In the genomic region with DNA sequence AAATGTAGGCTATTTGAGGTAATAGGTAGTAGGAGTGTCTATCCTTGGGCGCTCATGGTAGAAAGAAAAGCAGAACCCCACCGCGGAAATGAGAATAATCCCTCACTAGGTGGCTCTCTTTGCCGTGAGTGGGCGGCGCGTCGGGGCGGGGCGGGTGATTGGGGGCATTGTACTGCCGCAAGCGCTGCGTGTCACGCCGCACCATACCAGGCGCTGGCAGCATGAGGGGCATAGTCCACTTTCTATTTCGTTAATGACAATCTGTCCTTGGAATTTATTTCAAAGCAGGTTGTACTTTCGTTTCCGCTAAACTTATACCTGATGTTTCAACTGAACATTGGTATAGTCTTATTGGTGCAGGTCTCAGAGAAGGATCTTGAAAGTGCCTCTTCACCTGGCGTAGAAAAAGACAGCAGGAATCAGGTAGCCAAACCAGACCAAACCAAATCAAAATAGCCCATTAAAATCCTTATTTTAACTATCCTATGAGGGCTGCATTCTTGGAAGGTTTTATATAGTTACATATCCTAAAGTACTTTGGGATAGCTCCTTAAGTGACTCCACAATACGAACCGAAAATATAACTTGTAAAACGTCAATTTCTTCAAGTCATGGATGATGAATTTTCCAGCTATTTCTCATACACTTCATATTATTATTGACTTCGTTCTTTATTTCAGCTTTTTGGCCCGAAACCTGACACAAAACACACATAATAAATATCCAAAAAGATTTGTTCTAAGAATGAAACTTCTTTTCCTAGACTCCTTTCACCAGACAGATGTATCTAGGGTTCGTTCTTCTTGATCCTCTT, we compare ENCODE assay signal across 8 cellular contexts. TPM values are rescaled to one million over a fixed set of nuclear protein-coding genes. Genes with fewer than 3 reads are reported as not detected.
A peak's percentile ranks its signal among the peaks of the same experiment; 100 is the strongest.
DNase-seq lines count a peak whose midpoint lies in the region; ATAC-seq and TF ChIP-seq lines count a peak whose summit lies in the region.

No MANE protein-coding gene starts in this region.

- peak; percentile 40 for ATAC-seq in gastroesophageal sphincter

- DNase-seq in HAP-1 (ENCODE audit: low spot score in 2 of 2) (peak; percentile 67 to 93), MV-4-11 (lab: John Stamatoyannopoulos, UW) (peak; percentile 74), SJSA1 (ENCODE audit: low read depth in 1 of 2, low spot score in 2 of 2) (peak; percentile 60 to 87), nucleus accumbens (lab: John Stamatoyannopoulos, UW) (peak in 55 of 56 donors; percentile 10 to 89 (median 70)), suprapubic skin (ENCODE audit: low spot score in 2 of 2) (peak; percentile 91 to 94)
- peak; percentile 92 for DNase-seq in activated naive CD4-positive, alpha-beta T cell treated with Interleukin-2 at 50 U/mL for 16 hours

- H3K79me2 ChIP-seq in DOHH2 (ENCODE audit: control insufficient read depth, low read length) = peaks cover 31% of the 10 kb centered on the region

- H4K20me1 ChIP-seq in DOHH2 (ENCODE audit: control insufficient read depth, insufficient read depth, low read depth, low read length) = peaks cover 18% of the 10 kb centered on the region

- no peak for TF ChIP-seq EP300 in gastroesophageal sphincter (IDR thresholded peaks at IDR 0.05)
- no peak for TF ChIP-seq EP300 in suprapubic skin (IDR thresholded peaks at IDR 0.05)

- peak overlapping the region; percentile 82 for H3K4me3 ChIP-seq in DOHH2 (ENCODE audit: low read length)
- H3K4me3 ChIP-seq in HAP-1 = peak overlapping the region; percentile 77
- H3K4me3 ChIP-seq in SJSA1 = peak overlapping the region; percentile 94
- H3K4me3 ChIP-seq in gastroesophageal sphincter = peak overlapping the region; percentile 61 to 81
- peak overlapping the region; percentile 78 for H3K4me3 ChIP-seq in suprapubic skin

- 0 to 2% methylated on average over 26 of the region's 26 CpGs for WGBS in gastroesophageal sphincter (ENCODE audit: low coverage in 1 of 2), 2 donors
- under 1% methylated on average over 26 of the region's 26 CpGs for WGBS in suprapubic skin

- H3K4me1 ChIP-seq in DOHH2 (ENCODE audit: control insufficient read depth, low read length) (peaks cover 44% of the 10 kb centered on the region), HAP-1 (peaks cover 20% of the 10 kb centered on the region), SJSA1 (replicated peaks) (peaks cover 5% of the 10 kb centered on the region), gastroesophageal sphincter (peaks cover 0 to 31% (median 6%) of the 10 kb centered on the region in 3 donors), suprapubic skin (peaks cover 31% of the 10 kb centered on the region)

- H3F3A ChIP-seq in DOHH2 (ENCODE audit: control insufficient read depth, insufficient read depth) = peaks cover 8% of the 10 kb centered on the region

- H3K9me3 ChIP-seq in DOHH2 (ENCODE audit: control insufficient read depth, insufficient read depth, low read length) = no peaks in the 10 kb centered on the region
- H3K9me3 ChIP-seq in HAP-1 = no peaks in the 10 kb centered on the region
- H3K9me3 ChIP-seq in SJSA1 (replicated peaks) = no peaks in the 10 kb centered on the region
- no peaks in the 10 kb centered on the region for H3K9me3 ChIP-seq in gastroesophageal sphincter
- H3K9me3 ChIP-seq in suprapubic skin = no peaks in the 10 kb centered on the region

- in situ Hi-C loops in HAP-1 (cut with MboI; ENCODE audit: low sequenced_read_pairs) = no loop called here

- H3K4me2 ChIP-seq in DOHH2 (ENCODE audit: low read length) = peak overlapping the region; percentile 90

- H3K36me3 ChIP-seq in DOHH2 (ENCODE audit: control insufficient read depth, low read length) = peaks cover 22% of the 10 kb centered on the region
- H3K36me3 ChIP-seq in HAP-1 (replicated peaks) = no peaks in the 10 kb centered on the region
- peaks cover 22% of the 10 kb centered on the region for H3K36me3 ChIP-seq in SJSA1
- no peaks in the 10 kb centered on the region for H3K36me3 ChIP-seq in gastroesophageal sphincter
- no peaks in the 10 kb centered on the region for H3K36me3 ChIP-seq in suprapubic skin

- no peaks in the 10 kb centered on the region for H3K9me2 ChIP-seq in DOHH2 (replicated peaks; ENCODE audit: control insufficient read depth, low read length)

- TF ChIP-seq POLR2A in gastroesophageal sphincter (IDR thresholded peaks at IDR 0.05) = no peak
- TF ChIP-seq POLR2A in suprapubic skin (IDR thresholded peaks at IDR 0.05) = peak in 1 of 2 donors; percentile 35

- H3K27ac ChIP-seq in DOHH2 (ENCODE audit: low read depth, low read length) (peak overlapping the region; percentile 78), SJSA1 (peak overlapping the region; percentile 99), gastroesophageal sphincter (peak overlapping the region; percentile 91 to 99 (median 94)), suprapubic skin (peak overlapping the region; percentile 98)

- peak; percentile 54 for TF ChIP-seq CTCF in DOHH2 (IDR thresholded peaks at IDR 0.05; ENCODE audit: low read depth, low read length, poor library complexity, severe bottlenecking)
- TF ChIP-seq CTCF in gastroesophageal sphincter (IDR thresholded peaks at IDR 0.05) = peak in 3 of 4 experiments; percentile 38 to 77 (median 41)
- peak in 1 of 2 donors; percentile 37 for TF ChIP-seq CTCF in suprapubic skin (IDR thresholded peaks at IDR 0.05)

- H3K27me3 ChIP-seq in DOHH2 (ENCODE audit: control insufficient read depth, low read length) = no peaks in the 10 kb centered on the region
- H3K27me3 ChIP-seq in HAP-1 (ENCODE audit: low read depth) = no peaks in the 10 kb centered on the region
- peaks cover 1% of the 10 kb centered on the region; the same call in 1 of the 2 replicates for H3K27me3 ChIP-seq in SJSA1 (replicated peaks)
- no peaks in the 10 kb centered on the region for H3K27me3 ChIP-seq in gastroesophageal sphincter
- H3K27me3 ChIP-seq in suprapubic skin = no peaks in the 10 kb centered on the region

RNA-seq across cellular contexts. Expression of gene SMG7, which starts 1.9 kb away (rescaled TPM):
- total RNA-seq in SJSA1 (2014; rRNA removed; shearing (Covaris generic)) = 5.9 and 21.0 TPM in 2 replicates
- 10 to 100 TPM; 31.9 to 55.9 (median 38.2) TPM for total RNA-seq in gastroesophageal sphincter
- total RNA-seq in suprapubic skin = 10 to 100 TPM; 34.4 to 65.3 (median 41.8) TPM

RNA-seq across cellular contexts. Expression of gene NMNAT2, which starts 52.2 kb away (rescaled TPM):
- total RNA-seq in SJSA1 (2014; rRNA removed; shearing (Covaris generic)) = 0.50 and 0.60 TPM in 2 replicates
- total RNA-seq in gastroesophageal sphincter (1 to 10 TPM in 3 of 4 donors, under 1 TPM in 1; 0.93 to 2.2 (median 1.9) TPM), suprapubic skin (under 1 TPM; 0.48 to 0.81 (median 0.68) TPM)

Comparison
In these comparisons a context has a peak if more than half of its experiments do, and no peak if none do; other contexts are left out.
1. Peak in every context shown above with its lines: DNase-seq, ATAC-seq, H3K4me3 ChIP-seq and H3K27ac ChIP-seq.